Comparison of ENCODE assay signal across 28 cellular contexts in genomic region chr13:102694944-102695343, GRCh38. TPM values are rescaled to one million over a fixed set of nuclear protein-coding genes. Genes with fewer than 3 reads are reported as not detected.
"Had no signal": no experiment of that assay in that cellular context is flagged by ENCODE, and none has a peak within 500 bp of the region (broad histone marks: within the 10 kb centered on the region; RNA-seq: fewer than 3 reads in every experiment).

METTL21C (minus strand) TSS chr13:102695044; CDS start chr13:102694498, 546 bp downstream.

- H3K27ac Mint-ChIP-seq: dendritic cell treated with granulocyte-macrophage colony-stimulating factor and Interleukin-4, amounts not matched to agents 40 ng/mL and 50 ng/mL, for 4 days; effector memory CD8-positive, alpha-beta T cell; nephron progenitor cell; progenitor cell of endocrine pancreas had no signal

- ATAC-seq: effector memory CD8-positive, alpha-beta T cell; foreskin keratinocyte; left colon; left ventricle myocardium superior; pancreas; sciatic nerve had no signal

- H3K4me2 ChIP-seq: hepatocyte had no signal

- H3K27ac ChIP-seq: esophagus squamous epithelium, foreskin keratinocyte, hepatocyte, pancreas, stomach, thoracic aorta, transverse colon had no signal

- H3K27me3 Mint-ChIP-seq: progenitor cell of endocrine pancreas had no signal

- H3K4me3 ChIP-seq: esophagus squamous epithelium, hepatocyte, lung, pancreas, stomach, thoracic aorta, transverse colon had no signal

- H2AFZ ChIP-seq: hepatocyte had no signal

- DNase-seq: cerebellar nuclear complex; effector memory CD8-positive, alpha-beta T cell; esophagus squamous epithelium; foreskin keratinocyte; head of caudate nucleus; left colon; left ventricle myocardium superior; mesendoderm; naive B cell; nephron progenitor cell; nucleus accumbens; pancreas; retina; small intestine; stimulated activated CD4-positive, alpha-beta T cell treated with anti-CD3 and anti-CD28 coated beads, Interleukin-12 subunit alpha, Interleukin-12 subunit beta, amount 100 ng/mL, for 4 hours; stimulated activated naive CD4-positive, alpha-beta T cell; stomach; transverse colon had no signal

- H3K36me3 ChIP-seq: esophagus squamous epithelium, pancreas, stomach, thoracic aorta, transverse colon had no signal

- H3K4me3 Mint-ChIP-seq: dendritic cell treated with granulocyte-macrophage colony-stimulating factor and Interleukin-4, amounts not matched to agents 40 ng/mL and 50 ng/mL, for 4 days; effector memory CD8-positive, alpha-beta T cell; naive B cell; nephron progenitor cell had no signal

- FAIRE-seq: colon, pancreas, small intestine had no signal

- H3K4me1 ChIP-seq: esophagus squamous epithelium, pancreas, stomach, transverse colon had no signal

- H3K9me3 ChIP-seq: pancreas, thoracic aorta had no signal

- H3K4me1 Mint-ChIP-seq: naive B cell had no signal

- H3K27me3 ChIP-seq: hepatocyte, pancreas had no signal

- H3K79me2 ChIP-seq: hepatocyte had no signal

RNA-seq across cellular contexts. Expression of gene METTL21C, which starts in this region (rescaled TPM):
- total RNA-seq: epithelial cell of proximal tubule, esophagus squamous epithelium, foreskin keratinocyte, hepatocyte, kidney epithelial cell, left colon, left ventricle myocardium superior, lung, pancreas, progenitor cell of endocrine pancreas, sciatic nerve, stomach, thoracic aorta, transverse colon had no signal
- polyA plus RNA-seq: foreskin keratinocyte, hepatocyte, lung, pancreas, small intestine, stomach, urinary bladder had no signal
